ENCODE assay signal across 1 cellular context in genomic region chr2:214034417-214034816, GRCh38.
A peak's percentile ranks its signal among the peaks of the same experiment; 100 is the strongest.
TF ChIP-seq lines count a peak whose summit lies in the region.

No MANE protein-coding gene starts in this region.

TF ChIP-seq in WTC11, 78 proteins besides CTCF, POLR2A, EP300 and RAD21 (continued from another document):
- TF ChIP-seq IRF1 (CRISPR knock-in tag; IDR thresholded peaks at IDR 0.05), result no peak
- no peak for TF ChIP-seq SP1 (CRISPR knock-in tag; conservative IDR thresholded peaks at IDR 0.05)
- TF ChIP-seq JUN (CRISPR knock-in tag; IDR thresholded peaks at IDR 0.05), result no peak
- TF ChIP-seq TEAD1 (CRISPR knock-in tag; IDR thresholded peaks at IDR 0.05), result peak; percentile 15; the same call in 1 of the 2 replicates
- TF ChIP-seq TCF7 (CRISPR knock-in tag; IDR thresholded peaks at IDR 0.05; ENCODE audit: low read depth), result no peak
- no peak for TF ChIP-seq ATF6 (CRISPR knock-in tag; IDR thresholded peaks at IDR 0.05)
